In the genomic region with DNA sequence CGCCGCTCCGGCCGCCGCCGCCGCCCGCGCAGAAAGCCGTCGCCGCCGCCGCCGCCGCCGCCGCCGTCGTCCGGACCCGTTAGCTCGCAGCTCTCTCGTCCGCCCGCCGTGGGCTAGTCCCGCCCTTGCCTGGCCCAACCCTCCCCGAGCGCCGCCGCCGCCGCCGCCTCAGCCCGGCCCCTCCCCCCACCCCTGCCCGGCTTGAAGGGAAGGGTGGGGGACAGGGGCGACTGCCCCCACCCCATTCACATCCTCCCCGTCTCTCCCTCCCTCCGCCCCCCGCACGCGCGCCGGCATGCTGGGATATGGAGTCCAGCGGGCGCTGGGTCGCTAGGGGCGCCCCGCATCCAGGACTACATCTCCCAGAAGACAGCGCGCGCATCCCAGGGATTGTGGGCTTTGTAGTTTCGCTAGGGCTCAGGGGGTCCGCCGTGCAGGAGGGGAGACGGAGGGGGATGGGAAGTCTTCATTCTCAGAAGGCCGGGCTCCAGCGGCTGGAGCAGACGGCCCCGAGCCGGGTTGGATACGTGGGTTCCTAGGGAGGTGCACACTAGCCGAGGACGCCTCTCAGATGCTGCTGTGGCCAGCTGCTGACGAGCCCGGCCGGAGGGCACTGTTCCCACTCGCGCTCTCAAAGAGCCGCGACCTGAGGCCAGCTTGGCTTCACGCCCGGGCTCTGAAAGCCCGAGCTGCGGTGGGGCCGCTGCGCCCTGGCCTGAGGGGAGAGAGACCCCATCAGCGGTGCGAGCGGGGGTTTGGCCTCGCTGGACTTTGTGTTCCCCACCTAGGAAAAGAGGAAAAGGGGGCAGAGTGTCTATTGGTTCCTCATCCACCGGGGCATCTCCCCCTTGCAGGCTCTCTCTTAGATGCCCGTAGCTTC, we compare ENCODE assay signal across 8 cellular contexts. TPM values are rescaled to one million over a fixed set of nuclear protein-coding genes. Genes with fewer than 3 reads are reported as not detected.
DNase-seq lines count a peak whose midpoint lies in the region; FAIRE-seq and TF ChIP-seq lines count a peak whose summit lies in the region.

A gene with protein sequence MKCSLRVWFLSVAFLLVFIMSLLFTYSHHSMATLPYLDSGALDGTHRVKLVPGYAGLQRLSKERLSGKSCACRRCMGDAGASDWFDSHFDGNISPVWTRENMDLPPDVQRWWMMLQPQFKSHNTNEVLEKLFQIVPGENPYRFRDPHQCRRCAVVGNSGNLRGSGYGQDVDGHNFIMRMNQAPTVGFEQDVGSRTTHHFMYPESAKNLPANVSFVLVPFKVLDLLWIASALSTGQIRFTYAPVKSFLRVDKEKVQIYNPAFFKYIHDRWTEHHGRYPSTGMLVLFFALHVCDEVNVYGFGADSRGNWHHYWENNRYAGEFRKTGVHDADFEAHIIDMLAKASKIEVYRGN (minus strand): TSS at position 118 of the 880 bp plus-strand sequence. CDS start 40,570 bp downstream, outside the sequence.

- no peaks in the 10 kb centered on the region for H3K9me3 ChIP-seq in MG63

- in situ Hi-C loops in SK-MEL-5 (cut with HindIII; ENCODE audit: low pct_unique_long_range_greater_than_20kb, low sequenced_read_pairs), result no loop called here

- no peaks in the 10 kb centered on the region; the same call in 1 of the 2 replicates for H3K36me3 ChIP-seq in MG63

- no peaks in the 10 kb centered on the region for H3K27me3 ChIP-seq in MG63

- TF ChIP-seq POLR2A in H54 (IDR thresholded peaks at IDR 0.05; ENCODE audit: low read depth, low read length), result no peak

- H3K4me3 ChIP-seq in MG63, result peak within 1 kb of the TSS; percentile 54

- H3K27ac ChIP-seq in substantia nigra (ENCODE audit: low read depth, low read length, poor library complexity, severe bottlenecking), result peak within 1 kb of the TSS; percentile 64

- FAIRE-seq in H54 (lab: Jason Lieb, UNC) (no peak), frontal cortex (lab: Jason Lieb, UNC) (no peak)

- DNase-seq in ELR (ENCODE audit: low read depth) (peak; percentile 93), H54 (ENCODE audit: insufficient read length, low spot score) (peak; percentile 87), MG63 (peak; percentile 89), SK-MEL-5 (ENCODE audit: low read depth, low spot score) (peak; percentile 92), frontal cortex (ENCODE audit: low spot score in 2 of 2) (peak; percentile 98 to 99), non-pigmented ciliary epithelial cell (ENCODE audit: low read depth) (peak; percentile 62), substantia nigra (lab: John Stamatoyannopoulos, UW) (peak; percentile 70 to 98 (median 94))
- peak; percentile 94 for DNase-seq in activated naive CD4-positive, alpha-beta T cell treated with Interleukin-2 at 50 U/mL for 16 hours

RNA-seq across cellular contexts. Expression of the gene that starts here (rescaled TPM):
- total RNA-seq in MG63 (2014; rRNA removed; shearing (Covaris generic); ENCODE audit: low replicate concordance), result 8.9 and 9.2 TPM in 2 replicates
- total RNA-seq in SK-MEL-5 (2014; rRNA removed; shearing (Covaris generic)), result 13.7 and 18.5 TPM in 2 replicates
- polyA plus RNA-seq in SK-MEL-5 (2015; cell fraction: cytosol; rRNA removed), result 30.4 and 30.5 TPM in 2 replicates
- 8.6 and 9.6 TPM in 2 replicates for polyA plus RNA-seq in SK-MEL-5 (2015; cell fraction: nucleus; rRNA removed)
- 26.9 TPM for total RNA-seq in frontal cortex

Comparison
In these comparisons a context has a peak if more than half of its experiments do, and no peak if none do; other contexts are left out.
1. Peak in every context shown above with its lines: DNase-seq, H3K4me3 ChIP-seq and H3K27ac ChIP-seq.